ENCODE assay signal across 7 cellular contexts in the genomic region with DNA sequence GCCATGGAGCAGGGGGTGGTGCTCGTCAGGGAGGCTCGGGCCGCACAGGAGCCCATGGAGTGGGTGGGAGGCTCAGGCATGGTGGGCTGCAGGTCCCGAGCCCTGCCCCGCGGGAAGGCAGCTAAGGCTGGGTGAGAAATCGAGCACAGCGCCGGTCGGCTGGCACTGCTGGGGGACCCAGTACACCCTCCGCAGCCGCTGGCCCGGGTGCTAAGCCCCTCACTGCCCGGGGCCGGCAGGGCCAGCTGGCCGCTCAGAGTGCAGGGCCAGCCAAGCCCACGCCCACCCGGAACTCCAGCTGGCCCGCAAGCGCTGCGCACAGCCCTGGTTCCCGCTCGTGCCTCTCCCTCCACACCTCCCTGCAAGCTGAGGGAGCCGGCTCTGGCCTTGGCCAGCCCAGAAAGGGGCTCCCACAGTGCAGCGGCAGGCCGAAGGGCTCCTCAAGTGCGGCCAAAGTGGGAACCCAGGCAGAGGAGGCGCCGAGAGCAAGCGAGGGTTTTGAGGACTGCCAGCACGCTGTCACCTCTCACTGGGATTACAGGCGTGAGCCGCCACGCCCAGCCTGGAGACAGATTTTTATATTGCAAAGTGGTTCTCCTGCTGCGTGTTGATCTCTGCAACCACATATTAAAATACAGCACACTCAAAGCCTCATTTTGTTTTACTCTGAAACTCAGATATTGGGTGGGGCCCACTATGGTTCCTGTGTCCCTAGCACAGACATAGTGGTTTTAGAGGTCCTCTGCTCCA. TPM values are rescaled to one million over a fixed set of nuclear protein-coding genes. Genes with fewer than 3 reads are reported as not detected.
DNase-seq lines count a peak whose midpoint lies in the region; ATAC-seq and TF ChIP-seq lines count a peak whose summit lies in the region.
"Not testable (repeated sequence)": the region's sequence is repeated elsewhere in the genome, so short reads cannot be mapped to it uniquely, and the experiment has no call there.

No MANE protein-coding gene starts in this region.

- TF ChIP-seq POLR2A in transverse colon (IDR thresholded peaks at IDR 0.05): not testable (repeated sequence)

- ATAC-seq in left colon (peak; percentile 76), mucosa of descending colon (peak; percentile 59)

- 83% methylated on average over 14 of the region's 35 CpGs; no CpG with 5 or more reads in 1 of the 2 donors for WGBS in transverse colon (ENCODE audit: low coverage in 1 of 2), 2 donors

- peak overlapping the region; percentile 71 for H3K27ac Mint-ChIP-seq in mesothelial cell of epicardium
- peak overlapping the region; percentile 5 to 28 (median 14) for H3K27ac Mint-ChIP-seq in nephron

- H3K4me3 Mint-ChIP-seq in mesothelial cell of epicardium, nephron: not testable (repeated sequence)

- H3K27ac ChIP-seq in colonic mucosa, transverse colon: not testable (repeated sequence)

- peak overlapping the region in 1 of 2 donors; percentile 26 for H3K9ac ChIP-seq in colonic mucosa (ENCODE audit: low read depth in 2 of 2, low read length in 2 of 2)

- not testable (repeated sequence) for H3K27me3 Mint-ChIP-seq in mesothelial cell of epicardium (ENCODE audit: low read depth)
- peaks cover 12% of the 10 kb centered on the region for H3K27me3 Mint-ChIP-seq in nephron (ENCODE audit: low read depth)

- not testable (repeated sequence) for H3K36me3 ChIP-seq in colonic mucosa; mucosa of descending colon (ENCODE audit: low read depth); transverse colon

- not testable (repeated sequence) for H3K36me3 Mint-ChIP-seq in mesothelial cell of epicardium; nephron (ENCODE audit: low read depth)

- peaks cover 39% of the 10 kb centered on the region for H3K4me1 Mint-ChIP-seq in mesothelial cell of epicardium
- peaks cover 16% of the 10 kb centered on the region for H3K4me1 Mint-ChIP-seq in nephron

- not testable (repeated sequence) for TF ChIP-seq CTCF in colonic mucosa (IDR thresholded peaks at IDR 0.05); mesothelial cell of epicardium (IDR thresholded peaks at IDR 0.05; ENCODE audit: unreplicated experiment); mucosa of descending colon (IDR thresholded peaks at IDR 0.05); nephron (IDR thresholded peaks at IDR 0.05; ENCODE audit: unreplicated experiment in 3 of 3); transverse colon (IDR thresholded peaks at IDR 0.05)

- H3K9me3 ChIP-seq in colonic mucosa, mucosa of descending colon, transverse colon: not testable (repeated sequence)

- not testable (repeated sequence) for H3K9me3 Mint-ChIP-seq in mesothelial cell of epicardium, nephron

- peak; percentile 54 for DNase-seq in NCI-H69 (lab: John Stamatoyannopoulos, UW)
- peak; percentile 32 for DNase-seq in colonic mucosa
- peak in 1 of 2 donors; percentile 56 for DNase-seq in left colon
- DNase-seq in mesothelial cell of epicardium (ENCODE audit: low spot score in 2 of 2, unreplicated experiment in 2 of 2): not testable (repeated sequence)
- DNase-seq in mucosa of descending colon: peak in 2 of 3 donors; percentile 62 to 73
- DNase-seq in transverse colon: peak; percentile 35

- TF ChIP-seq EP300 in transverse colon (IDR thresholded peaks at IDR 0.05; ENCODE audit: low read depth): not testable (repeated sequence)

- not testable (repeated sequence) for H3K4me1 ChIP-seq in colonic mucosa; mucosa of descending colon (ENCODE audit: low read depth)
- H3K4me1 ChIP-seq in transverse colon: peaks cover 0 to 15% (median 4%) of the 10 kb centered on the region in 4 donors

- not testable (repeated sequence) for H3K27me3 ChIP-seq in colonic mucosa, transverse colon

- in situ Hi-C loops in transverse colon (cut with MboI; ENCODE audit: low pct_ligation_motif_present in 1 of 4, low pct_unique_long_range_greater_than_20kb in 1 of 4, low sequenced_read_pairs in 3 of 4): not testable (repeated sequence)

- intact Hi-C loops in colonic mucosa (cut with DNase I); left colon (cut with DNase I, micrococcal nuclease); mucosa of descending colon (cut with DNase I, micrococcal nuclease); transverse colon (cut with DNase I; ENCODE audit: low total_unique reads): not testable (repeated sequence)

- H3K4me3 ChIP-seq in colonic mucosa, mucosa of descending colon, transverse colon: not testable (repeated sequence)

RNA-seq across cellular contexts. Expression of gene CBR4, which starts 26.0 kb away (rescaled TPM):
- total RNA-seq in colonic mucosa (10 to 100 TPM; 25.1 to 28.6 TPM), left colon (10 to 100 TPM; 28.0 to 29.6 TPM), mesothelial cell of epicardium (44.9 to 46.3 TPM (median 45.8 TPM) in 3 replicates), mucosa of descending colon (10 to 100 TPM; 20.9 to 33.6 (median 30.2) TPM), transverse colon (10 to 100 TPM; 22.4 to 31.1 (median 26.2) TPM)
